24 cellular contexts compared by ENCODE assay signal in the genomic region with DNA sequence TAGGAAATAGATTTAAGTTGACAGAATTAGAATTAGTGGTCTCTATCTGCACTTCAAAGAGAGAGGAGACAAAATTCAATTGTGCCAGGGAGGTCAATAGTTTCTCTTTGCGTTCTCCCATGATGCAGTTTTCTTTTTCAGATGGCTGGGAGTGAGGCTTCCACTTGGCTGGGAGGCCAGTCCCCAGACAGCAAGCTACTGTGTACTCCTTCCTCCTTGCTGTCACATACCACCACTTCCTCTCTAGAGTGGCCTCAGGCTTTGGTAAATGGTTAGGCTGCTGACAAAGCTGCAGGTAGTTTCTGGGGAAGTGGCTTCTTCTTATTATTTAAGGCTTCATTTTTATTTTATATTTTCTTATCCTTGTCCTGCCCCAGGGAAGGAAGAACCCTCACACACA.
"Had no signal": no experiment of that assay in that cellular context is flagged by ENCODE, and none has a peak within 500 bp of the region (broad histone marks: within the 10 kb centered on the region; RNA-seq: fewer than 3 reads in every experiment).

No MANE protein-coding gene starts in this region.

- H3K4me2 ChIP-seq: SK-N-SH had no signal

- H3K27ac ChIP-seq: SJCRH30 had no signal

- H3K27me3 ChIP-seq: MG63, SJCRH30 had no signal

- H3K4me3 ChIP-seq: MG63, SJCRH30 had no signal

- H3K36me3 ChIP-seq: MG63, SJCRH30 had no signal

- H3K9me3 ChIP-seq: MG63, SJCRH30, SK-N-SH had no signal

- DNase-seq: activated B cell treated with CpG ODN at 0.5 μM for 24 hours; activated CD4-positive, alpha-beta memory T cell treated with anti-CD3 and anti-CD28 coated beads for 36 hours; activated CD4-positive, alpha-beta T cell treated with anti-CD3 and anti-CD28 coated beads for 1 hour; activated CD4-positive, alpha-beta T cell treated with anti-CD3 and anti-CD28 coated beads, Interleukin-2, amount 10 ng/mL, durations not matched to agents 7 days and 5 days; activated CD8-positive, alpha-beta memory T cell treated with anti-CD3 and anti-CD28 coated beads for 24 hours; activated gamma-delta T cell; activated naive CD4-positive, alpha-beta T cell treated with anti-CD3 and anti-CD28 coated beads for 36 hours; activated T-cell treated with anti-CD3 and anti-CD28 coated beads, Interleukin-2, amount 50 U/mL, for 48 hours; amygdala; MG63; NCI-H1105; NCI-H1436; NCI-H1694 treated with DMSO at 0.1 percent for 48 hours; NCI-H2029 treated with DMSO at 0.1 percent for 48 hours; NCI-H345; NCI-H510A; NCI-H69; RPMI8226; SJCRH30; SK-N-SH had no signal

- H3K9ac ChIP-seq: SK-N-SH had no signal

- H3K9me2 ChIP-seq: SK-N-SH had no signal

- ATAC-seq: activated T-helper 17 cell treated with anti-CD3 and anti-CD28 coated beads, Interleukin-2, amount 50 U/mL, for 72 hours; Panc1; Right ventricle myocardium inferior had no signal

- H3K4me1 ChIP-seq: SJCRH30 had no signal

- FAIRE-seq: astrocyte had no signal
